Comparison of ENCODE assay signal across 1 cellular context in the genomic region with DNA sequence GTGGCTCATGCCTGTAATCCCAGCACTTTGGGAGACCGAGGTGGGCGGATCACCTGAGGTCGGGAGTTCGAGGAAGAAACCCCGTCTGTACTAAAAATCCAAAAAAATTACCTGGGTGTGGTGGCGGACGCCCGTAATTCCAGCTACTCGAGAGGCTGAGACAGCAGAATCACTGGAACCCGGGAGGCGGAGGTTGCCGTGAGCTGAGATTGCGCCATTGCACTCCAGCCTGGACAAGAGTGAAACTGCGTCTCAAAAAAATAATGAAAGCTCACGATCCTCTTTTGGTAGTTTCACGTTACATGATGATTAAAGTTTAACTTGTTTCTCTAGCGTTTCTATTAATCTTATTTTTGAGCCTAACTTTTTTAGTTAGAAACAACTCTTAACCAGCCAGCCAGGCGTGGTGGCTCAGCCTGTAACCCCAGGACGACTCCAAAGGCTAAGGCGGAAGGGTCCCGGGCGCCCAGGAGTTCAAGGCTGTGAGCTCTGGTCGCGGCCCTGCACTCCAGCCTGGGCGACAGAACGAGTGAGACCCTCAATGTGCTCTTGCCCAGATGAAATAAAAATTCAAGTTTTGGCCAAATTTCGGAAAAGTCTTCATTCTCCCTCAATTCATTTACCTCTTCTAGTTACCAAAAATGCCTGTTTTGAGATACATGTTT.
TF ChIP-seq lines count a peak whose summit lies in the region.

No MANE protein-coding gene starts in this region.

TF ChIP-seq in endothelial cell of umbilical vein, 7 proteins besides CTCF, POLR2A, EP300 and RAD21:
- TF ChIP-seq POLR2AphosphoS5 (IDR thresholded peaks at IDR 0.05; ENCODE audit: insufficient read depth, low read depth, low read length) (no peak), EZH2 (IDR thresholded peaks at IDR 0.05; ENCODE audit: borderline replicate concordance, low read depth, low read length, severe bottlenecking) (no peak), MYC (IDR thresholded peaks at IDR 0.05; ENCODE audit: low read depth, low read length) (no peak), JUN (IDR thresholded peaks at IDR 0.05; ENCODE audit: borderline replicate concordance, insufficient read depth, insufficient read length, low read depth) (no peak), GATA2 (IDR thresholded peaks at IDR 0.05; ENCODE audit: insufficient read depth, insufficient read length, low read depth, low read length) (no peak), FOS (IDR thresholded peaks at IDR 0.05; ENCODE audit: borderline replicate concordance, insufficient read depth, low read length) (no peak)
- TF ChIP-seq, protein P1, sequence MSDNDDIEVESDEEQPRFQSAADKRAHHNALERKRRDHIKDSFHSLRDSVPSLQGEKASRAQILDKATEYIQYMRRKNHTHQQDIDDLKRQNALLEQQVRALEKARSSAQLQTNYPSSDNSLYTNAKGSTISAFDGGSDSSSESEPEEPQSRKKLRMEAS (IDR thresholded peaks at IDR 0.05; ENCODE audit: insufficient read depth, insufficient read length), result no peak
